ENCODE assay signal across 10 cellular contexts in genomic region chr10:61939575-61940301, GRCh38. TPM values are rescaled to one million over a fixed set of nuclear protein-coding genes. Genes with fewer than 3 reads are reported as not detected.
DNase-seq lines count a peak whose midpoint lies in the region; ATAC-seq and TF ChIP-seq lines count a peak whose summit lies in the region.
"Had no signal": no experiment of that assay in that cellular context is flagged by ENCODE, and none has a peak within 500 bp of the region (broad histone marks: within the 10 kb centered on the region; RNA-seq: fewer than 3 reads in every experiment).

No MANE protein-coding gene starts in this region.

- H3K27ac Mint-ChIP-seq in stimulated activated effector memory CD8-positive, alpha-beta T cell treated with anti-CD3 and anti-CD28 coated beads, Interleukin-12 subunit alpha, Interleukin-12 subunit beta, amount 100 ng/mL, for 72 hours: peak overlapping the region; percentile 86

- intact Hi-C loops in esophagus squamous epithelium (cut with DNase I) (no loop called here), heart right ventricle (cut with DNase I) (loop anchor here in 1 of 10 donors (5.0 kb wide), 1 partner anchor 37 kb away; the partner anchor contains the start of gene ARID5B)

- 65 to 75% methylated on average over 3 of the region's 3 CpGs for WGBS in esophagus squamous epithelium, 2 donors
- 79 to 83% methylated on average over 3 of the region's 3 CpGs for WGBS in heart right ventricle, 2 donors

- TF ChIP-seq POLR2A in esophagus squamous epithelium (IDR thresholded peaks at IDR 0.05): no peak

- H3K4me3 Mint-ChIP-seq in stimulated activated effector memory CD8-positive, alpha-beta T cell treated with anti-CD3 and anti-CD28 coated beads, Interleukin-12 subunit alpha, Interleukin-12 subunit beta, amount 100 ng/mL, for 72 hours: peak overlapping the region; percentile 64

- H3K27ac ChIP-seq in SK-N-MC (peak overlapping the region; percentile 89), esophagus squamous epithelium (peak overlapping the region; percentile 36 to 77 (median 62)), heart right ventricle (peak overlapping the region in 4 of 10 donors; percentile 16 to 88 (median 34))

- H3K9me3 Mint-ChIP-seq in stimulated activated effector memory CD8-positive, alpha-beta T cell treated with anti-CD3 and anti-CD28 coated beads, Interleukin-12 subunit alpha, Interleukin-12 subunit beta, amount 100 ng/mL, for 72 hours: no peaks in the 10 kb centered on the region

- no peak for ATAC-seq in stimulated activated effector memory CD8-positive, alpha-beta T cell treated with anti-CD3 and anti-CD28 coated beads, Interleukin-12 subunit alpha, Interleukin-12 subunit beta, amount 100 ng/mL, for 72 hours
- ATAC-seq in heart right ventricle (no peak), HG02610 (IDR thresholded peaks at IDR 0.05; ENCODE audit: unreplicated experiment) (no peak)

- H3K4me3 ChIP-seq in GM08714 (ENCODE audit: low read length) (peak overlapping the region; percentile 43; the same call in 1 of the 2 replicates), SK-N-MC (peak overlapping the region; percentile 28; the same call in 1 of the 2 replicates), esophagus squamous epithelium (no peak overlapping the region), heart right ventricle (no peak overlapping the region)

- H3K36me3 ChIP-seq in SK-N-MC (ENCODE audit: insufficient read depth, low read length): no peaks in the 10 kb centered on the region; the same call in 1 of the 2 replicates
- peaks cover 0 to 6% (median 0%) of the 10 kb centered on the region in 3 donors for H3K36me3 ChIP-seq in esophagus squamous epithelium
- peaks cover 0 to 11% (median 0%) of the 10 kb centered on the region in 9 donors for H3K36me3 ChIP-seq in heart right ventricle

- peaks cover 64% of the 10 kb centered on the region for H3K36me3 Mint-ChIP-seq in stimulated activated effector memory CD8-positive, alpha-beta T cell treated with anti-CD3 and anti-CD28 coated beads, Interleukin-12 subunit alpha, Interleukin-12 subunit beta, amount 100 ng/mL, for 72 hours

- peaks cover 67% of the 10 kb centered on the region for H3K4me1 Mint-ChIP-seq in stimulated activated effector memory CD8-positive, alpha-beta T cell treated with anti-CD3 and anti-CD28 coated beads, Interleukin-12 subunit alpha, Interleukin-12 subunit beta, amount 100 ng/mL, for 72 hours

- TF ChIP-seq CTCF in esophagus squamous epithelium (IDR thresholded peaks at IDR 0.05) (no peak), heart right ventricle (IDR thresholded peaks at IDR 0.05) (no peak)

- H3K9ac ChIP-seq in SK-N-MC (ENCODE audit: insufficient read length): peak overlapping the region; percentile 26

- H3K4me1 ChIP-seq in esophagus squamous epithelium: peaks cover 18 to 79% (median 50%) of the 10 kb centered on the region in 3 donors
- H3K4me1 ChIP-seq in heart right ventricle: peaks cover 0 to 78% (median 26%) of the 10 kb centered on the region in 9 donors

- H3K9me3 ChIP-seq in SK-N-MC (ENCODE audit: low read depth, low read length): no peaks in the 10 kb centered on the region
- no peaks in the 10 kb centered on the region for H3K9me3 ChIP-seq in esophagus squamous epithelium
- no peaks in the 10 kb centered on the region for H3K9me3 ChIP-seq in heart right ventricle

- no peak for DNase-seq in SK-N-MC (ENCODE audit: low read depth, low spot score)
- DNase-seq in esophagus squamous epithelium (lab: John Stamatoyannopoulos, UW): no peak
- DNase-seq in stimulated activated effector memory CD8-positive, alpha-beta T cell treated with anti-CD3 and anti-CD28 coated beads, Interleukin-12 subunit alpha, Interleukin-12 subunit beta, amount 100 ng/mL, for 72 hours (ENCODE audit: low spot score in 2 of 2): no peak
- DNase-seq in DMS114 treated with DMSO at 0.1 percent for 48 hours (lab: John Stamatoyannopoulos, UW; ENCODE audit: unreplicated experiment): no peak
- no peak for DNase-seq in DMS53 (lab: John Stamatoyannopoulos, UW)
- DNase-seq in heart right ventricle: no peak
- DNase-seq: GOT3, NCI-H524 had no signal

- H3K27me3 ChIP-seq in esophagus squamous epithelium (no peaks in the 10 kb centered on the region), heart right ventricle (no peaks in the 10 kb centered on the region)

RNA-seq across cellular contexts. Expression of gene ARID5B, which starts 38.2 kb away (rescaled TPM):
- total RNA-seq in esophagus squamous epithelium: 10 to 100 TPM; 18.0 to 38.1 (median 30.2) TPM
- 100 to 1,000 TPM in 1 of 10 donors, 10 to 100 TPM in 9; 12.9 to 108 (median 26.5) TPM for total RNA-seq in heart right ventricle
- 1 to 10 TPM; 5.3 to 5.8 TPM for polyA plus RNA-seq in heart right ventricle

Comparison
In these comparisons a context has a peak if more than half of its experiments do, and no peak if none do; other contexts are left out.
1. H3K4me3 ChIP-seq: peak in GM08714 (single experiment) and SK-N-MC (single experiment); none in esophagus squamous epithelium (0 of 4) and heart right ventricle (0 of 10).